9 cellular contexts compared by ENCODE assay signal in the genomic region with DNA sequence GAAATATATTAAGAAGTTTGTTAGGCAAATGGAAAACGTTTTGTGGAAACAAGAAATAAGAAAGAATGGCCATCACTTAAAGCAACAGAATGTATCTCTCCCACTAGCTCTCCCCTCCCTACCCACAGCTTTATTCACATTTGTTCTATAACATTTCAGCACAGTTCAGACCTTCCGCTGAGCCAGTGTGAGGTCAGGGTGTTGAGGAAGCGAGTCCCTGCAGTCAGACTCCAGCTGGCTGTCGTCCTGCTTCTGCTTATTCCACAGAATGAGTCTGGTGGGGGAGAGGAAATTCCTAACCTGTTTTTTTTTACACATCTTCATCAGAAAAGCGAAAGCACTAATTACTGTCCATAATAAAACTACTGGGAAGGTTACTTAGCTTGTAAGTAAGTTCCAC. TPM values are rescaled to one million over a fixed set of nuclear protein-coding genes. Genes with fewer than 3 reads are reported as not detected.
A peak's percentile ranks its signal among the peaks of the same experiment; 100 is the strongest.
DNase-seq lines count a peak whose midpoint lies in the region; ATAC-seq and TF ChIP-seq lines count a peak whose summit lies in the region.
"Had no signal": no experiment of that assay in that cellular context is flagged by ENCODE, and none has a peak within 500 bp of the region (broad histone marks: within the 10 kb centered on the region; RNA-seq: fewer than 3 reads in every experiment).

No MANE protein-coding gene starts in this region.

- no peaks in the 10 kb centered on the region for H3K27me3 ChIP-seq in heart left ventricle
- no peaks in the 10 kb centered on the region for H3K27me3 ChIP-seq in spleen (replicated peaks in 1 of 7)

- H3K4me3 ChIP-seq in heart left ventricle (peak overlapping the region in 4 of 12 donors; percentile 1 to 27 (median 8)), spleen (peak overlapping the region in 1 of 8 donors; percentile 41)

- H3K4me1 ChIP-seq in heart left ventricle, result peaks cover 0 to 57% (median 0%) of the 10 kb centered on the region in 12 donors
- H3K4me1 ChIP-seq in spleen, result peaks cover 22 to 98% (median 41%) of the 10 kb centered on the region in 6 donors

- H3K9me3 ChIP-seq in heart left ventricle (no peaks in the 10 kb centered on the region), spleen (no peaks in the 10 kb centered on the region)

- TF ChIP-seq POLR2A in heart left ventricle (IDR thresholded peaks at IDR 0.05) (no peak), spleen (IDR thresholded peaks at IDR 0.05) (no peak)

- H3K27ac ChIP-seq in heart left ventricle (peak overlapping the region in 4 of 12 donors; percentile 4 to 39 (median 18)), spleen (peak overlapping the region in 7 of 8 donors; percentile 33 to 76 (median 58))

- ATAC-seq in heart left ventricle (peak; percentile 64 to 90 (median 76)), HG03175 (IDR thresholded peaks at IDR 0.05; ENCODE audit: unreplicated experiment) (no peak), HG03159 (IDR thresholded peaks at IDR 0.05; ENCODE audit: unreplicated experiment) (no peak)

- intact Hi-C loops in heart left ventricle (cut with DNase I) (loop anchor here in 3 of 10 donors (10.0 kb wide), 1 partner anchor 143 kb away; no protein-coding TSS in a partner anchor), spleen (cut with DNase I; ENCODE audit: low total_unique reads) (no loop called here)

- peak; percentile 24 for DNase-seq in SIG-M5 treated with dmso at 0.1 percent for 504 hours (lab: John Stamatoyannopoulos, UW; ENCODE audit: unreplicated experiment)
- DNase-seq in SIG-M5 (lab: John Stamatoyannopoulos, UW), result no peak
- DNase-seq in activated CD8-positive, alpha-beta memory T cell treated with anti-CD3 and anti-CD28 coated beads, Interleukin-2, amount 50 U/mL, for 48 hours, result peak; percentile 74
- DNase-seq in heart left ventricle, result peak; percentile 43 to 63 (median 50)
- DNase-seq in spleen, result peak; percentile 82
- no peak for DNase-seq in DMS53 (lab: John Stamatoyannopoulos, UW)
- DNase-seq: 8988T had no signal

- H3K36me3 ChIP-seq in heart left ventricle (peaks cover 0 to 24% (median 13%) of the 10 kb centered on the region in 9 donors), spleen (no peaks in the 10 kb centered on the region)

- TF ChIP-seq CTCF in heart left ventricle (IDR thresholded peaks at IDR 0.05), result no peak
- no peak for TF ChIP-seq CTCF in spleen (IDR thresholded peaks at IDR 0.05 in 8 of 11, conservative IDR thresholded peaks at IDR 0.05 in 3 of 11)

- 34 to 42% (median 41%) methylated on average over 5 of the region's 5 CpGs for WGBS in heart left ventricle, 4 donors
- 5 to 28% (median 8%) methylated on average over 5 of the region's 5 CpGs for WGBS in spleen, 5 donors

RNA-seq across cellular contexts. Expression of a gene that starts 39.1 kb away (rescaled TPM):
- total RNA-seq in heart left ventricle (10 to 100 TPM; 37.6 to 54.5 (median 47.0) TPM), spleen (10 to 100 TPM; 14.4 to 24.7 (median 20.0) TPM)
- polyA plus RNA-seq in heart left ventricle (10 to 100 TPM; 69.3 to 93.6 TPM), spleen (10 to 100 TPM; 22.2 to 34.3 (median 28.5) TPM)

Comparison
In these comparisons a context has a peak if more than half of its experiments do, and no peak if none do; other contexts are left out.
1. DNase-seq: peak in SIG-M5 treated with dmso at 0.1 percent for 504 hours (single experiment), activated CD8-positive, alpha-beta memory T cell treated with anti-CD3 and anti-CD28 coated beads, Interleukin-2, amount 50 U/mL, for 48 hours (single experiment), heart left ventricle (5 of 5) and spleen (single experiment); none in SIG-M5 (single experiment) and DMS53 (single experiment).
2. ATAC-seq: peak in heart left ventricle (4 of 4); none in HG03175 (single experiment) and HG03159 (single experiment).